In genomic region chr6:3750324-3751018, GRCh38 we compare ENCODE assay signal across 8 cellular contexts. TPM values are rescaled to one million over a fixed set of nuclear protein-coding genes. Genes with fewer than 3 reads are reported as not detected.
DNase-seq lines count a peak whose midpoint lies in the region; ATAC-seq, FAIRE-seq and TF ChIP-seq lines count a peak whose summit lies in the region.

No MANE protein-coding gene starts in this region.

- H3K27me3 ChIP-seq in right atrium auricular region: no peaks in the 10 kb centered on the region
- H3K27me3 ChIP-seq in pancreas: no peaks in the 10 kb centered on the region

- FAIRE-seq in pancreas (lab: Jason Lieb, UNC): no peak

- H3K27ac ChIP-seq in right atrium auricular region (peak overlapping the region; percentile 97 to 99), pancreas (peak overlapping the region; percentile 83 to 97 (median 95))

- H3K36me3 ChIP-seq in right atrium auricular region (no peaks in the 10 kb centered on the region), pancreas (no peaks in the 10 kb centered on the region)

- 8 to 9% methylated on average over 45 to 68 of the region's 68 CpGs for WGBS in pancreas, 2 donors

- ATAC-seq in pancreas (peak; percentile 60 to 76 (median 70)), GM21390 (IDR thresholded peaks at IDR 0.05; ENCODE audit: unreplicated experiment) (no peak)

- H3K4me3 ChIP-seq in right atrium auricular region (peak overlapping the region; percentile 81 to 96), pancreas (peak overlapping the region; percentile 60 to 71 (median 67))

- in situ Hi-C loops in KBM-7 (cut with MboI; ENCODE audit: low pct_unique_long_range_greater_than_20kb, low sequenced_read_pairs): no loop called here

- H3K4me1 ChIP-seq in right atrium auricular region (peaks cover 0 to 49% of the 10 kb centered on the region in 2 donors), pancreas (peaks cover 0 to 9% (median 5%) of the 10 kb centered on the region in 3 donors)

- intact Hi-C loops in pancreas (cut with DNase I): no loop called here

- TF ChIP-seq CTCF in right atrium auricular region (IDR thresholded peaks at IDR 0.05): no peak
- no peak for TF ChIP-seq CTCF in pancreas (IDR thresholded peaks at IDR 0.05)

- DNase-seq in NCI-H1417 (lab: John Stamatoyannopoulos, UW) (peak; percentile 17 to 37 (median 34)), NCI-H1417 treated with DMSO at 0.1 percent for 48 hours (lab: John Stamatoyannopoulos, UW) (no peak), KBM-7 (peak; percentile 20), anterior cingulate cortex (lab: John Stamatoyannopoulos, UW) (peak in 54 of 58 donors; percentile 22 to 85 (median 68)), right atrium auricular region (ENCODE audit: low spot score) (peak; percentile 91), pancreas (peak; percentile 71 to 89 (median 82)), NCI-H2107 treated with DMSO at 0.1 percent for 48 hours (lab: John Stamatoyannopoulos, UW; ENCODE audit: unreplicated experiment) (no peak)

- H3K9me3 ChIP-seq in right atrium auricular region: no peaks in the 10 kb centered on the region
- no peaks in the 10 kb centered on the region for H3K9me3 ChIP-seq in pancreas

RNA-seq across cellular contexts. Expression of gene PXDC1, which starts 1.0 kb away (rescaled TPM):
- 10 to 100 TPM; 43.5 to 77.2 TPM for total RNA-seq in right atrium auricular region
- total RNA-seq in pancreas: 10 to 100 TPM in 3 of 6 donors, 1 to 10 TPM in 3; 5.2 to 18.4 (median 9.6) TPM
- 10 to 100 TPM; 13.7 to 19.7 TPM for polyA plus RNA-seq in pancreas

Comparison
In these comparisons a context has a peak if more than half of its experiments do, and no peak if none do; other contexts are left out.
1. DNase-seq: peak in NCI-H1417 (3 of 3), KBM-7 (single experiment), anterior cingulate cortex (54 of 58), right atrium auricular region (single experiment) and pancreas (6 of 6); none in NCI-H1417 treated with DMSO at 0.1 percent for 48 hours (single experiment) and NCI-H2107 treated with DMSO at 0.1 percent for 48 hours (single experiment).